11 cellular contexts compared by ENCODE assay signal in the genomic region with DNA sequence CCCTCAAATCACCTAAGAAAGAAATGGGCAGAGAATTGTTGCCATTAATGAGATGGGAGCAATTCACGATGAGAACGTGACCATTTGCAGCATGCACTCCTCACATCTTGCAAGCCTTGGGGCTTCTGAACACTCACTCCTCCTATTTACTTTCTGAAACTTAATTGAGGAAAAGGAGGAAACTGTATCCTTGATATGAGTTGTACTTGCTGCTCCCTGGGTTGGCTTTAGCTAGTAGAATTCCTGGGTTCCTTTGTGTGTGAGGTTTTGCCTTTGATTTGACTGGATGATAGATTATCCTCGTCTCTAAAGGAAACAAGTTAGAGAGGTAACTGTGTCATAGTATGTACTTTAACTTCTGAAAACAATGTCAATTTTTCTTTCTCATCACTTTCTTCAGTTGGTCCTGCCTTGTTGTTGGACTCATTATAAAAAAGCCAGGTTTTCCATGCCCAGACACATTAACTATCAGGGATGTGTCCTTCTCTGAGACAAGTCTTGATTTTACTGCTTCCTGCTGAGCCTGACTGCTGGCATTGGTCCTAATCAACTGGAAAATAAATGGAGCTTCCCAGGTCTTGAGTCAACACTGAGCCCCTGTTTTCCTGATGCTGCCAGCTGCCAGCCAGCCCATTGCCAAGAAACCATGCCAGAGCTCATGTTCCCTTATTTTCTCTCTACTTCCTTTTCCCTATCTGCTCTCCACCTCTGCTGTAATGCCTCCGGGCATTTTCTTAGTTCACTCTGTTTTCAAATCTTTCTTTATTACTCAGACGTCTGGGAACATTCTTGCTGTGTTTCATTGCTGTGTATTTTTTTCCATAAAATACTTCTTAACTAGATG. TPM values are rescaled to one million over a fixed set of nuclear protein-coding genes. Genes with fewer than 3 reads are reported as not detected.
DNase-seq lines count a peak whose midpoint lies in the region; ATAC-seq and TF ChIP-seq lines count a peak whose summit lies in the region.
"Had no signal": no experiment of that assay in that cellular context is flagged by ENCODE, and none has a peak within 500 bp of the region (broad histone marks: within the 10 kb centered on the region; RNA-seq: fewer than 3 reads in every experiment).

No MANE protein-coding gene starts in this region.

- no peak for TF ChIP-seq CTCF in Panc1 (IDR thresholded peaks at IDR 0.05)
- no peak for TF ChIP-seq CTCF in fibroblast of villous mesenchyme (IDR thresholded peaks at IDR 0.05; ENCODE audit: insufficient read depth, low read depth, low read length)
- no peak for TF ChIP-seq CTCF in smooth muscle cell (IDR thresholded peaks at IDR 0.05; ENCODE audit: borderline replicate concordance, insufficient read depth, poor library complexity, severe bottlenecking)

- DNase-seq in HT1080 (ENCODE audit: low read depth) (peak; percentile 69), Panc1 (ENCODE audit: low read depth, low spot score) (no peak), fibroblast of villous mesenchyme (ENCODE audit: low read depth) (peak; percentile 63), smooth muscle cell (lab: John Stamatoyannopoulos, UW; ENCODE audit: unreplicated experiment) (no peak), SW480 (ENCODE audit: low spot score) (no peak), KG1 (lab: John Stamatoyannopoulos, UW) (no peak), NCI-H82 (lab: John Stamatoyannopoulos, UW) (no peak), T-helper 9 cell (no peak)
- DNase-seq: activated B cell treated with CpG ODN at 0.5 μM for 24 hours; natural killer cell; stimulated activated naive CD4-positive, alpha-beta T cell had no signal

- no peaks in the 10 kb centered on the region for H4K20me1 ChIP-seq in smooth muscle cell (ENCODE audit: low read depth)

- peak overlapping the region; percentile 29 for H2AFZ ChIP-seq in smooth muscle cell (ENCODE audit: low read depth)

- CTCF ChIA-PET in Panc1 (lab: Charles Lee), result no interaction called here

- WGBS in smooth muscle cell (ENCODE audit: low lambda C conversion rate), result 54% methylated on average over 5 of the region's 5 CpGs

- H3K4me2 ChIP-seq in smooth muscle cell, result no peak overlapping the region

- intact Hi-C loops in Panc1 (cut with micrococcal nuclease; ENCODE audit: unreplicated experiment), result no loop called here

- POLR2A ChIA-PET in Panc1 (lab: Charles Lee), result interaction anchor here (0.6 kb wide), 1 partner anchor 183 kb away, joined by 3 read pairs; no protein-coding TSS in a partner anchor

- H3K27ac ChIP-seq in Panc1 (ENCODE audit: low read length), result no peak overlapping the region
- H3K27ac ChIP-seq in smooth muscle cell (ENCODE audit: low read depth), result peak overlapping the region; percentile 39

- H3K27me3 ChIP-seq in Panc1 (ENCODE audit: control insufficient read depth, insufficient read depth, low read length) (no peaks in the 10 kb centered on the region; the same call in 1 of the 2 replicates), smooth muscle cell (ENCODE audit: low read depth) (no peaks in the 10 kb centered on the region)

- H3F3A ChIP-seq in smooth muscle cell (ENCODE audit: low read depth), result no peaks in the 10 kb centered on the region

- peak overlapping the region in 1 of 2 experiments; percentile 1; a peak in 1 of 4 replicates for H3K4me3 ChIP-seq in Panc1 (ENCODE audit: low read depth in 2 of 2, low read length in 2 of 2)
- no peak overlapping the region for H3K4me3 ChIP-seq in fibroblast of villous mesenchyme (ENCODE audit: low read depth, low read length)
- H3K4me3 ChIP-seq in smooth muscle cell, result no peak overlapping the region

- H3K9ac ChIP-seq in smooth muscle cell (ENCODE audit: low read depth), result no peak overlapping the region

- no peaks in the 10 kb centered on the region; the same call in 1 of the 2 replicates for H3K4me1 ChIP-seq in Panc1 (ENCODE audit: control insufficient read depth, insufficient read depth, low read length)
- H3K4me1 ChIP-seq in smooth muscle cell (ENCODE audit: low read depth), result no peaks in the 10 kb centered on the region

- H3K79me2 ChIP-seq in smooth muscle cell (ENCODE audit: low read depth), result no peaks in the 10 kb centered on the region

- H3K9me3 ChIP-seq in Panc1 (ENCODE audit: control insufficient read depth, insufficient read depth, low read depth, low read length) (no peaks in the 10 kb centered on the region), smooth muscle cell (replicated peaks; ENCODE audit: low read depth) (no peaks in the 10 kb centered on the region)

- peak; percentile 34; the same call in 1 of the 2 replicates for ATAC-seq in Panc1
- ATAC-seq: natural killer cell had no signal

- BruUV-seq in Panc1 (replicated peaks; lab: Mats Ljungman, UMichigan), result no TSS peak

- in situ Hi-C loops in Panc1 (cut with HindIII; ENCODE audit: low pct_unique_long_range_greater_than_20kb, low sequenced_read_pairs), result no loop called here

- H3K36me3 ChIP-seq in Panc1 (ENCODE audit: control insufficient read depth, insufficient read depth, low read length) (no peaks in the 10 kb centered on the region), smooth muscle cell (ENCODE audit: low read depth) (no peaks in the 10 kb centered on the region)

RNA-seq across cellular contexts. Expression of a gene that starts 6.0 kb away (rescaled TPM):
- total RNA-seq in HT1080 (2014; rRNA removed; shearing (Covaris generic)), result 0.43 TPM in 2 replicates
- polyA plus RNA-seq in HT1080 (2015; cell fraction: cytosol; rRNA removed), result 0.15 and 0.32 TPM in 2 replicates
- polyA plus RNA-seq in HT1080 (2015; cell fraction: nucleus; rRNA removed), result 0.05 and 0.25 TPM in 2 replicates
- 2.5 TPM for total RNA-seq in Panc1 (2021; ENCODE audit: unreplicated experiment)
- polyA plus RNA-seq in Panc1 (2012; ENCODE audit: insufficient read length), result 2.7 TPM
- not detected in 2 replicates for total RNA-seq in fibroblast of villous mesenchyme
- total RNA-seq in smooth muscle cell, result 16.7 and 20.5 TPM in 2 replicates
- polyA plus RNA-seq in smooth muscle cell, result 14.0 and 15.0 TPM in 2 replicates
- total RNA-seq: activated B cell treated with CpG ODN at 0.5 μM for 24 hours, natural killer cell had no signal

Comparison
In these comparisons a context has a peak if more than half of its experiments do, and no peak if none do; other contexts are left out.
1. DNase-seq: peak in HT1080 (single experiment) and fibroblast of villous mesenchyme (single experiment); none in Panc1 (single experiment), smooth muscle cell (single experiment), SW480 (single experiment), KG1 (single experiment), NCI-H82 (single experiment) and T-helper 9 cell (single experiment).